8 cellular contexts compared by ENCODE assay signal in genomic region chr12:12714276-12715001, GRCh38. TPM values are rescaled to one million over a fixed set of nuclear protein-coding genes. Genes with fewer than 3 reads are reported as not detected.
A peak's percentile ranks its signal among the peaks of the same experiment; 100 is the strongest.
DNase-seq lines count a peak whose midpoint lies in the region; ATAC-seq and FAIRE-seq lines count a peak whose summit lies in the region.

No MANE protein-coding gene starts in this region.

- H3K27ac Mint-ChIP-seq in immature natural killer cell: peak overlapping the region; percentile 93 to 100 (median 98)

- H3K9me3 Mint-ChIP-seq in immature natural killer cell: no peaks in the 10 kb centered on the region

- H3K4me1 Mint-ChIP-seq in immature natural killer cell: peaks cover 47 to 51% of the 10 kb centered on the region in 2 donors

- H3K27me3 Mint-ChIP-seq in immature natural killer cell (ENCODE audit: low read depth in 3 of 3): peaks cover 10 to 23% (median 19%) of the 10 kb centered on the region in 3 donors

- H3K4me3 Mint-ChIP-seq in immature natural killer cell: peak overlapping the region; percentile 89 to 99 (median 94)

- peak; percentile 24 for ATAC-seq in HG02798 (IDR thresholded peaks at IDR 0.05; ENCODE audit: poor library complexity, unreplicated experiment)

- peak; percentile 65 for DNase-seq in OCI-M1 (lab: John Stamatoyannopoulos, UW)
- peak; percentile 61 to 79 (median 71) for DNase-seq in immature natural killer cell
- peak; percentile 48 for DNase-seq in stimulated activated CD4-positive, alpha-beta T cell treated with anti-CD3 and anti-CD28 coated beads, Interleukin-4, amount 100 ng/mL, for 1 hour
- no peak for DNase-seq in urothelium cell line (ENCODE audit: low spot score)
- no peak for DNase-seq in SIG-M5 treated with dmso at 0.1 percent for 504 hours (lab: John Stamatoyannopoulos, UW; ENCODE audit: unreplicated experiment)

- peak overlapping the region; percentile 95 for H3K27ac ChIP-seq in angular gyrus (ENCODE audit: low read depth, low read length)

- no peak for FAIRE-seq in urothelium cell line (lab: Jason Lieb, UNC)

- H3K4me3 ChIP-seq in GM08714 (ENCODE audit: low read length): peak overlapping the region; percentile 75; the same call in 1 of the 2 replicates

- peaks cover 13 to 20% (median 17%) of the 10 kb centered on the region in 3 donors for H3K36me3 Mint-ChIP-seq in immature natural killer cell

RNA-seq across cellular contexts. Expression of gene CDKN1B, which starts 2.7 kb away (rescaled TPM):
- 10 to 100 TPM in 2 of 3 donors, 1 to 10 TPM in 1; 4.4 to 17.6 (median 17.4) TPM for polyA plus RNA-seq in immature natural killer cell

RNA-seq across cellular contexts. Expression of gene GPR19, which starts 18.5 kb away (rescaled TPM):
- polyA plus RNA-seq in immature natural killer cell: under 1 TPM in 2 of 3 donors, not detected in 1; 0.37 to 0.65 TPM

Comparison
In these comparisons a context has a peak if more than half of its experiments do, and no peak if none do; other contexts are left out.
1. DNase-seq: peak in OCI-M1 (single experiment), immature natural killer cell (3 of 3) and stimulated activated CD4-positive, alpha-beta T cell treated with anti-CD3 and anti-CD28 coated beads, Interleukin-4, amount 100 ng/mL, for 1 hour (single experiment); none in urothelium cell line (single experiment) and SIG-M5 treated with dmso at 0.1 percent for 504 hours (single experiment).